8 cellular contexts compared by ENCODE assay signal in the genomic region with DNA sequence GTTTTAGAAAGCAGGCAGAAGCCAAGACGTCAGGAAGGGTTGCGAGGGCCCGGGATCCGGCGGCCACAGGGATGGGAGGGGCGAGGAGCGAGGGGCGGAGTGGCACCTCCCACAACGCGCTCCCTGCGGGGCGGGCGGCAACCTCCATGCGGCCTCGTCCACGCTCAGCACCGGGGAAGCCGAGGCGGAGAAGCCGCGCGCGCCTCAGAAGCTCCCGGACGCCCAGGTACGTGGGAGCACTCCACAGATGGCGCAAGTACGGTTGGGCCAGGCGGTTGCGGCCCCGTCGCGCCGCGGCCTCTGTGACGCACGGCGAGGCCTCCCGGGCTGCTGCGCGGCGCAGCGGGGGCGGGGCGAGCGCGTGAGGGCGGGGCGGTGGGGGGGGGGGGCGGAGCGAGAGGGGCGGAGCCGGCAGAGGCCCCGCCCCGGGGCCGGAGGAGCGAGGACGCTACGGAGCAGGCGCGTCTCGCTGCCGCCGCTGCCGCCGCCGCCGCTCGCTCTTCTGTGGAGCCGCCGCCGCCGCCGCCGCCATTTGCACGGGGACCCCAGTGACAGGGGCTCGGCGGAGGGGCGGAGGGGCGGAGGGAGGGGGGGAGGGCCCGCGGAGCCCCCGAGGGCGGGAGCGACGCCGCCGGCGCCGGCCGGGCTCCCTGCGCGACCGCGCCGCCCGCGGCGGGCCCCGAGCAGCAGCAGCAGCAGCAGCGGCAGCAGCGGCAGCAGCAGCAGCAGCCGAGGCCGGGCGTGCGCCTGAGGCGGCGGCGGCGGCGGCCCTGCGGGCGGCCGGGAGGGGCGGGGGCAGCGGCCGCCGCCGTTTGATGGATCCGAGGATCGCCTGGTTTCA. TPM values are rescaled to one million over a fixed set of nuclear protein-coding genes. Genes with fewer than 3 reads are reported as not detected.
DNase-seq lines count a peak whose midpoint lies in the region; ATAC-seq lines count a peak whose summit lies in the region.

TSS of gene TENT4B (plus strand) at position 500 of the 841 bp plus-strand sequence. CDS start at position 816, 316 bp downstream.

- H3K4me3 ChIP-seq in endocrine pancreas (ENCODE audit: control insufficient read depth, insufficient read depth, low read length) (peak within 1 kb of the TSS; percentile 60), mesodermal cell (ENCODE audit: extremely low read depth, insufficient read depth, low read length, poor library complexity, severe bottlenecking) (peak within 1 kb of the TSS; percentile 76)

- peak within 1 kb of the TSS; percentile 93 for H3K9ac ChIP-seq in endocrine pancreas (ENCODE audit: control insufficient read depth, insufficient read depth, low read length)

- H3K27ac ChIP-seq in mesodermal cell (ENCODE audit: low read depth, low read length, severe bottlenecking) = peak within 1 kb of the TSS; percentile 87

- peak; percentile 70 for ATAC-seq in GM19328 (IDR thresholded peaks at IDR 0.05; ENCODE audit: unreplicated experiment)
- ATAC-seq in HG03460 (IDR thresholded peaks at IDR 0.05; ENCODE audit: unreplicated experiment) = peak; percentile 73

- H3K9me3 ChIP-seq in endocrine pancreas (ENCODE audit: control insufficient read depth, low read length) (no peaks in the 10 kb centered on the region), mesodermal cell (ENCODE audit: control insufficient read depth, low read length) (no peaks in the 10 kb centered on the region)

- DNase-seq in CD1c-positive myeloid dendritic cell (ENCODE audit: extremely low spot score) = peak; percentile 88
- DNase-seq in NK-92 treated with Interleukin-12 subunit alpha and Interleukin-12 subunit beta, amount 100 ng/mL, for 24 hours (lab: John Stamatoyannopoulos, UW) = peak; percentile 76
- peak; percentile 71 for DNase-seq in activated CD8-positive, alpha-beta memory T cell treated with anti-CD3 and anti-CD28 coated beads, Interleukin-2, amount 50 U/mL, for 1 hour (ENCODE audit: extremely low read depth)
- DNase-seq in stimulated activated CD8-positive, alpha-beta memory T cell treated with anti-CD3 and anti-CD28 coated beads, Interleukin-15, amount 100 ng/mL, for 24 hours (ENCODE audit: low read depth) = peak; percentile 61

- H3K4me1 ChIP-seq in endocrine pancreas (ENCODE audit: control insufficient read depth, insufficient read depth, low read length) (no peaks in the 10 kb centered on the region), mesodermal cell (ENCODE audit: control insufficient read depth, insufficient read depth, low read length, poor library complexity, severe bottlenecking) (peaks cover 15% of the 10 kb centered on the region)

- H3K36me3 ChIP-seq in endocrine pancreas (ENCODE audit: control insufficient read depth, insufficient read depth, low read length) (no peaks in the 10 kb centered on the region), mesodermal cell (ENCODE audit: control insufficient read depth, insufficient read depth, low read length) (no peaks in the 10 kb centered on the region)

- 0 to 1% methylated on average over 25 to 71 of the region's 121 CpGs for WGBS in mesodermal cell (ENCODE audit: insufficient coverage in 2 of 2), 2 experiments

- no peaks in the 10 kb centered on the region for H3K27me3 ChIP-seq in endocrine pancreas (ENCODE audit: control insufficient read depth, insufficient read depth, low read length)

RNA-seq across cellular contexts. Expression of gene TENT4B, which starts in this region (rescaled TPM):
- 8.8 TPM for polyA plus RNA-seq in mesodermal cell (2013, experiment 1 of 2)
- 8.2 TPM for polyA plus RNA-seq in mesodermal cell (2013, experiment 2 of 2)

Comparison
In these comparisons a context has a peak if more than half of its experiments do, and no peak if none do; other contexts are left out.
1. Peak in every context shown above with its lines: DNase-seq, ATAC-seq, H3K4me3 ChIP-seq and H3K27ac ChIP-seq.